ENCODE assay signal across 8 cellular contexts in genomic region chr15:101250931-101251829, GRCh38. TPM values are rescaled to one million over a fixed set of nuclear protein-coding genes. Genes with fewer than 3 reads are reported as not detected.
DNase-seq lines count a peak whose midpoint lies in the region; ATAC-seq, FAIRE-seq and TF ChIP-seq lines count a peak whose summit lies in the region.

No MANE protein-coding gene starts in this region.

- no peak for FAIRE-seq in astrocyte (lab: Jason Lieb, UNC)
- no peak for FAIRE-seq in small intestine (lab: Jason Lieb, UNC)

- H3K4me2 ChIP-seq in OCI-LY3 (ENCODE audit: low read length) (peak overlapping the region; percentile 96), astrocyte (ENCODE audit: low read length) (peak overlapping the region; percentile 97)

- H4K20me1 ChIP-seq in OCI-LY3 (ENCODE audit: insufficient read depth, low read length) (peaks cover 24% of the 10 kb centered on the region), astrocyte (ENCODE audit: insufficient read depth, low read length) (peaks cover 46% of the 10 kb centered on the region)

- H3K27me3 ChIP-seq in OCI-LY3 (ENCODE audit: low read depth, low read length): peaks cover 35% of the 10 kb centered on the region
- H3K27me3 ChIP-seq in astrocyte (ENCODE audit: insufficient read depth, low read length): no peaks in the 10 kb centered on the region
- H3K27me3 ChIP-seq in iPS-15b (ENCODE audit: control insufficient read depth, insufficient read depth, low read length): no peaks in the 10 kb centered on the region
- H3K27me3 ChIP-seq in small intestine (ENCODE audit: control insufficient read depth in 2 of 2, insufficient read depth in 2 of 2, low read length in 2 of 2): no peaks in the 10 kb centered on the region

- H3K9me3 ChIP-seq in OCI-LY3 (ENCODE audit: insufficient read depth, low read length) (no peaks in the 10 kb centered on the region), astrocyte (ENCODE audit: insufficient read depth, low read depth, low read length) (no peaks in the 10 kb centered on the region), iPS-15b (ENCODE audit: control insufficient read depth, insufficient read depth, low read length) (no peaks in the 10 kb centered on the region), small intestine (ENCODE audit: control insufficient read depth, low read depth) (no peaks in the 10 kb centered on the region)

- no peaks in the 10 kb centered on the region for H3K36me3 ChIP-seq in OCI-LY3 (replicated peaks; ENCODE audit: low read depth, low read length)
- peaks cover 11% of the 10 kb centered on the region for H3K36me3 ChIP-seq in astrocyte (ENCODE audit: insufficient read depth, low read length)
- H3K36me3 ChIP-seq in iPS-15b (ENCODE audit: control insufficient read depth, insufficient read depth, low read length): peaks cover 2% of the 10 kb centered on the region
- peaks cover 0 to 4% of the 10 kb centered on the region in 2 donors for H3K36me3 ChIP-seq in small intestine (ENCODE audit: control insufficient read depth in 2 of 2, insufficient read depth in 2 of 2, low read length in 2 of 2)

- peak; percentile 41 for DNase-seq in AG08395 (ENCODE audit: low spot score)
- DNase-seq in astrocyte (ENCODE audit: low read depth): no peak
- DNase-seq in small intestine: no peak
- DNase-seq in DMS153 treated with DMSO at 0.1 percent for 48 hours (lab: John Stamatoyannopoulos, UW; ENCODE audit: unreplicated experiment): no peak

- peaks cover 34% of the 10 kb centered on the region for H3K79me2 ChIP-seq in OCI-LY3 (ENCODE audit: low read length)
- H3K79me2 ChIP-seq in astrocyte (ENCODE audit: insufficient read depth, low read length): peaks cover 49% of the 10 kb centered on the region

- H3K4me3 ChIP-seq in OCI-LY3 (ENCODE audit: low read length): peak overlapping the region; percentile 94
- H3K4me3 ChIP-seq in astrocyte (ENCODE audit: insufficient read depth, low read depth, low read length): peak overlapping the region; percentile 98
- peak overlapping the region; percentile 82 for H3K4me3 ChIP-seq in iPS-15b (ENCODE audit: low read depth, low read length)
- H3K4me3 ChIP-seq in small intestine (ENCODE audit: low read depth in 1 of 2, low read length in 2 of 2): peak overlapping the region; percentile 85 to 94

- 0 to 1% (median 1%) methylated on average over 54 to 149 of the region's 149 CpGs for WGBS in small intestine, 3 donors

- peak overlapping the region; percentile 98 for H3K4me3 Mint-ChIP-seq in astrocyte (ENCODE audit: unreplicated experiment)

- H3K27ac ChIP-seq in OCI-LY3 (ENCODE audit: low read length) (no peak overlapping the region), astrocyte (ENCODE audit: low read depth, low read length) (peak overlapping the region; percentile 83), small intestine (ENCODE audit: low read depth in 1 of 2, low read length in 1 of 2) (peak overlapping the region; percentile 86 to 96)

- no peaks in the 10 kb centered on the region for H3K9me3 Mint-ChIP-seq in astrocyte (ENCODE audit: unreplicated experiment)

- H3K27ac Mint-ChIP-seq in astrocyte (ENCODE audit: unreplicated experiment): peak overlapping the region; percentile 94

- H3K4me1 ChIP-seq in OCI-LY3 (ENCODE audit: low read length) (peaks cover 17% of the 10 kb centered on the region), astrocyte (ENCODE audit: insufficient read depth, low read length) (peaks cover 24% of the 10 kb centered on the region), iPS-15b (ENCODE audit: control insufficient read depth, insufficient read depth, low read length) (peaks cover 9% of the 10 kb centered on the region), small intestine (ENCODE audit: control insufficient read depth in 2 of 2, insufficient read depth in 1 of 2, low read depth in 1 of 2, low read length in 1 of 2) (peaks cover 0 to 20% of the 10 kb centered on the region in 2 donors)

- H3K9ac ChIP-seq in OCI-LY3 (ENCODE audit: low read length): peak overlapping the region; percentile 64
- peak overlapping the region; percentile 95 for H3K9ac ChIP-seq in astrocyte (ENCODE audit: low read length)
- H3K9ac ChIP-seq in iPS-15b (ENCODE audit: low read depth, low read length): peak overlapping the region; percentile 77

- peaks cover 2% of the 10 kb centered on the region for H3K27me3 Mint-ChIP-seq in astrocyte (ENCODE audit: low read depth, unreplicated experiment)

- peak; percentile 10 for ATAC-seq in GM18519 (IDR thresholded peaks at IDR 0.05; ENCODE audit: low FRiP score, unreplicated experiment)
- peak; percentile 26 for ATAC-seq in HG03039 (IDR thresholded peaks at IDR 0.05; ENCODE audit: unreplicated experiment)

- peak overlapping the region; percentile 71; the same call in 1 of the 2 replicates for H2AFZ ChIP-seq in OCI-LY3 (ENCODE audit: low read depth, low read length)
- H2AFZ ChIP-seq in astrocyte (ENCODE audit: low read depth, low read length): peak overlapping the region; percentile 54

- peaks cover 3% of the 10 kb centered on the region for H3K36me3 Mint-ChIP-seq in astrocyte (ENCODE audit: low read depth, unreplicated experiment)

- H3K4me1 Mint-ChIP-seq in astrocyte (ENCODE audit: low read depth, unreplicated experiment): peaks cover 21% of the 10 kb centered on the region

- TF ChIP-seq CTCF in OCI-LY3 (IDR thresholded peaks at IDR 0.05; ENCODE audit: low read depth, low read length) (no peak), astrocyte (IDR thresholded peaks at IDR 0.05; ENCODE audit: insufficient read depth, low read depth, low read length) (no peak)

RNA-seq across cellular contexts. Expression of gene CHSY1, which starts 0.7 kb away (rescaled TPM):
- 42.2 and 48.0 TPM in 2 replicates for total RNA-seq in astrocyte
- 1 to 10 TPM; 1.6 to 9.0 (median 3.0) TPM for polyA plus RNA-seq in small intestine

RNA-seq across cellular contexts. Expression of gene SELENOS, which starts 26.1 kb away (rescaled TPM):
- total RNA-seq in astrocyte: 71.2 and 79.4 TPM in 2 replicates
- 100 to 1,000 TPM; 123 to 148 (median 142) TPM for polyA plus RNA-seq in small intestine

RNA-seq across cellular contexts. Expression of gene SNRPA1, which starts 43.9 kb away (rescaled TPM):
- total RNA-seq in astrocyte: 65.9 and 79.5 TPM in 2 replicates
- polyA plus RNA-seq in small intestine: 10 to 100 TPM; 72.1 to 82.7 (median 74.3) TPM
